Comparison of ENCODE assay signal across 12 cellular contexts in genomic region chr22:20038574-20038973, GRCh38. TPM values are rescaled to one million over a fixed set of nuclear protein-coding genes. Genes with fewer than 3 reads are reported as not detected.
DNase-seq lines count a peak whose midpoint lies in the region; ATAC-seq and TF ChIP-seq lines count a peak whose summit lies in the region.
"Had no signal": no experiment of that assay in that cellular context is flagged by ENCODE, and none has a peak within 500 bp of the region (broad histone marks: within the 10 kb centered on the region; RNA-seq: fewer than 3 reads in every experiment).

No MANE protein-coding gene starts in this region.

- H3K27ac Mint-ChIP-seq in activated B cell treated with CpG ODN at 0.5 μM for 24 hours = peak overlapping the region; percentile 41
- H3K27ac Mint-ChIP-seq in activated naive CD4-positive, alpha-beta T cell treated with anti-CD3 and anti-CD28 coated beads, Interleukin-2, amount 10 ng/mL, durations not matched to agents 7 days and 5 days = no peak overlapping the region

- H3K79me1 ChIP-seq in neuronal stem cell (ENCODE audit: low read depth, low read length) = peaks cover 6% of the 10 kb centered on the region

- H2AK5ac ChIP-seq in neuronal stem cell (ENCODE audit: low read depth, low read length) = no peak overlapping the region

- no CpG with 5 or more reads among the region's 7 CpGs for WGBS in neuronal stem cell (ENCODE audit: extremely low coverage in 2 of 2, insufficient read length in 2 of 2, insufficient replicate concordance in 1 of 2), 2 donors
- 90% methylated on average over 3 of the region's 7 CpGs for WGBS in SK-N-SH (ENCODE audit: low lambda C conversion rate)

- H3F3A ChIP-seq in SK-N-SH (replicated peaks; ENCODE audit: insufficient read depth) = no peaks in the 10 kb centered on the region

- H3K4me3 Mint-ChIP-seq in activated B cell treated with CpG ODN at 0.5 μM for 24 hours = no peak overlapping the region
- no peak overlapping the region for H3K4me3 Mint-ChIP-seq in activated naive CD4-positive, alpha-beta T cell treated with anti-CD3 and anti-CD28 coated beads, Interleukin-2, amount 10 ng/mL, durations not matched to agents 7 days and 5 days

- no peak overlapping the region for H4K8ac ChIP-seq in neuronal stem cell (ENCODE audit: low read depth, low read length)

- peak overlapping the region; percentile 93 for H3K23ac ChIP-seq in neuronal stem cell (ENCODE audit: low read depth, low read length, poor library complexity)

- no peak for ATAC-seq in activated B cell treated with CpG ODN at 0.5 μM for 24 hours (ENCODE audit: low read depth)

- H4K91ac ChIP-seq in neuronal stem cell (ENCODE audit: low read depth, low read length, poor library complexity) = no peak overlapping the region

- H3K4me1 ChIP-seq in BLaER1 (peaks cover 73% of the 10 kb centered on the region), neuronal stem cell (ENCODE audit: control insufficient read depth in 2 of 2, insufficient read depth in 1 of 2, low read depth in 1 of 2, low read length in 2 of 2) (no peaks in the 10 kb centered on the region), SK-N-SH (ENCODE audit: control insufficient read depth in 1 of 2, insufficient read depth in 2 of 2, low read depth in 1 of 2, low read length in 1 of 2) (peaks cover 0 to 4% of the 10 kb centered on the region in 2 experiments; a peak in 1 of 4 replicates)
- H3K4me1 ChIP-seq: HAP-1 had no signal

- H3K36me3 ChIP-seq in BLaER1 (peaks cover 66% of the 10 kb centered on the region), neuronal stem cell (replicated peaks in 1 of 2; ENCODE audit: control insufficient read depth in 2 of 2, insufficient read depth in 2 of 2, low read length in 2 of 2) (peaks cover 0 to 9% of the 10 kb centered on the region in 2 donors), SK-N-SH (replicated peaks in 1 of 2; ENCODE audit: control insufficient read depth in 1 of 2, insufficient read depth in 2 of 2, low read length in 1 of 2) (no peaks in the 10 kb centered on the region)

- TF ChIP-seq EP300 in SK-N-SH (IDR thresholded peaks at IDR 0.05; ENCODE audit: borderline replicate concordance in 1 of 2, low read depth in 1 of 2, low read length in 1 of 2) = no peak

- H3K9ac ChIP-seq in BLaER1 = peak overlapping the region; percentile 66
- no peak overlapping the region for H3K9ac ChIP-seq in neuronal stem cell (ENCODE audit: low read depth, low read length, poor library complexity)
- H3K9ac ChIP-seq in SK-N-SH = no peak overlapping the region

- peak overlapping the region; percentile 48 for H3K18ac ChIP-seq in neuronal stem cell (ENCODE audit: low read length)

- H2AFZ ChIP-seq in neuronal stem cell (ENCODE audit: low read length) = no peak overlapping the region
- H2AFZ ChIP-seq in SK-N-SH (ENCODE audit: low read depth) = no peak overlapping the region

- TF ChIP-seq RAD21 in SK-N-SH (IDR thresholded peaks at IDR 0.05; ENCODE audit: low read length) = no peak

- no peak overlapping the region for H2BK15ac ChIP-seq in neuronal stem cell (ENCODE audit: low read length)

- no peak overlapping the region for H2BK120ac ChIP-seq in neuronal stem cell (ENCODE audit: low read depth, low read length)

- no peak overlapping the region for H2BK5ac ChIP-seq in neuronal stem cell (ENCODE audit: low read length)

- H3K9me3 ChIP-seq in BLaER1 (peaks cover 27% of the 10 kb centered on the region), neuronal stem cell (replicated peaks in 1 of 2; ENCODE audit: control insufficient read depth in 2 of 2, insufficient read depth in 1 of 2, low read depth in 1 of 2, low read length in 2 of 2) (no peaks in the 10 kb centered on the region), SK-N-SH (no peaks in the 10 kb centered on the region)
- H3K9me3 ChIP-seq: HAP-1 had no signal

- H3K27me3 Mint-ChIP-seq in activated B cell treated with CpG ODN at 0.5 μM for 24 hours = no peaks in the 10 kb centered on the region
- H3K27me3 Mint-ChIP-seq in activated naive CD4-positive, alpha-beta T cell treated with anti-CD3 and anti-CD28 coated beads, Interleukin-2, amount 10 ng/mL, durations not matched to agents 7 days and 5 days = no peaks in the 10 kb centered on the region
- H3K27me3 Mint-ChIP-seq: CD4-positive, alpha-beta memory T cell had no signal

- CTCF ChIA-PET in activated B cell treated with CpG ODN at 0.5 μM for 24 hours (lab: Charles Lee) = no interaction called here
- CTCF ChIA-PET in SK-N-SH (lab: Yijun Ruan, JAX) = interaction anchor here (1.7 kb wide), 1 partner anchor 69 kb away, joined by 5 read pairs; no protein-coding TSS in a partner anchor
- CTCF ChIA-PET in activated naive CD4-positive, alpha-beta T cell treated with anti-CD3 and anti-CD28 coated beads, Interleukin-2, amount 10 ng/mL, durations not matched to agents 7 days and 5 days (lab: Charles Lee) = no interaction called here

- no peak for DNase-seq in activated B cell treated with CpG ODN at 0.5 μM for 24 hours
- no peak for DNase-seq in caudate nucleus (lab: John Stamatoyannopoulos, UW)
- DNase-seq in neuronal stem cell (ENCODE audit: low spot score) = no peak
- no peak for DNase-seq in NCI-H1092 treated with DMSO at 0.1 percent for 48 hours (lab: John Stamatoyannopoulos, UW)
- no peak for DNase-seq in SK-N-SH
- no peak for DNase-seq in activated naive CD4-positive, alpha-beta T cell treated with anti-CD3 and anti-CD28 coated beads, Interleukin-2, amount 10 ng/mL, durations not matched to agents 7 days and 5 days
- no peak for DNase-seq in inferior parietal cortex (ENCODE audit: extremely low spot score)
- DNase-seq: CD4-positive, alpha-beta memory T cell; DMS79 had no signal

- H3K27ac ChIP-seq in BLaER1 (peak overlapping the region; percentile 96), caudate nucleus (ENCODE audit: low read depth, low read length) (peak overlapping the region; percentile 77), neuronal stem cell (replicated peaks; ENCODE audit: low read length) (no peak overlapping the region), SK-N-SH (ENCODE audit: low read depth in 2 of 2, low read length in 1 of 2) (no peak overlapping the region)
- H3K27ac ChIP-seq: 22Rv1 had no signal

- H3K79me2 ChIP-seq in SK-N-SH (ENCODE audit: insufficient read depth) = peaks cover 12% of the 10 kb centered on the region; the same call in 1 of the 2 replicates

- no peak overlapping the region for H2BK12ac ChIP-seq in neuronal stem cell (ENCODE audit: low read length)

- H3K4me3 ChIP-seq in BLaER1 = 0 out of 2 replicates have a peak overlapping the region, but pooled peaks have one; percentile 37
- no peak overlapping the region for H3K4me3 ChIP-seq in neuronal stem cell (ENCODE audit: low read length in 2 of 2)
- H3K4me3 ChIP-seq in SK-N-SH (ENCODE audit: low read depth in 2 of 2, low read length in 1 of 2) = no peak overlapping the region
- H3K4me3 ChIP-seq: HAP-1 had no signal

- H3K36me3 Mint-ChIP-seq in activated B cell treated with CpG ODN at 0.5 μM for 24 hours (ENCODE audit: low read depth) = peaks cover 51% of the 10 kb centered on the region
- H3K36me3 Mint-ChIP-seq in activated naive CD4-positive, alpha-beta T cell treated with anti-CD3 and anti-CD28 coated beads, Interleukin-2, amount 10 ng/mL, durations not matched to agents 7 days and 5 days = peaks cover 25% of the 10 kb centered on the region

- intact Hi-C loops in activated B cell treated with CpG ODN at 0.5 μM for 24 hours (cut with micrococcal nuclease) = loop anchor here (2.0 to 5.0 kb wide), 2 partner anchors 68 to 79 kb away; partner anchors contain the start of genes RANBP1 and TRMT2A

- H3K27me3 ChIP-seq in BLaER1 (no peaks in the 10 kb centered on the region), neuronal stem cell (ENCODE audit: control insufficient read depth in 3 of 3, insufficient read depth in 3 of 3, low read depth in 1 of 3, low read length in 3 of 3) (no peaks in the 10 kb centered on the region), SK-N-SH (ENCODE audit: insufficient read depth) (no peaks in the 10 kb centered on the region)

- peaks cover 51% of the 10 kb centered on the region for H3K4me1 Mint-ChIP-seq in activated B cell treated with CpG ODN at 0.5 μM for 24 hours
- peaks cover 5% of the 10 kb centered on the region for H3K4me1 Mint-ChIP-seq in activated naive CD4-positive, alpha-beta T cell treated with anti-CD3 and anti-CD28 coated beads, Interleukin-2, amount 10 ng/mL, durations not matched to agents 7 days and 5 days

- peak overlapping the region; percentile 56 for H3K14ac ChIP-seq in neuronal stem cell (ENCODE audit: low read length)

- POLR2A ChIA-PET in activated B cell treated with CpG ODN at 0.5 μM for 24 hours (lab: Charles Lee) (interaction anchor here (1.8 kb wide), 1 partner anchor 17 kb away, joined by 10 read pairs; the partner anchor contains the start of gene TANGO2), SK-N-SH (lab: Yijun Ruan, JAX) (no interaction called here)

- H3K9me2 ChIP-seq in SK-N-SH = no peaks in the 10 kb centered on the region

- peaks cover 3% of the 10 kb centered on the region for H3K9me3 Mint-ChIP-seq in activated B cell treated with CpG ODN at 0.5 μM for 24 hours
- H3K9me3 Mint-ChIP-seq in activated naive CD4-positive, alpha-beta T cell treated with anti-CD3 and anti-CD28 coated beads, Interleukin-2, amount 10 ng/mL, durations not matched to agents 7 days and 5 days = peaks cover 2% of the 10 kb centered on the region
- H3K9me3 Mint-ChIP-seq: CD4-positive, alpha-beta memory T cell had no signal

- TF ChIP-seq CTCF in activated B cell treated with CpG ODN at 0.5 μM for 24 hours (IDR thresholded peaks at IDR 0.05) (no peak), SK-N-SH (IDR thresholded peaks at IDR 0.05) (no peak)

- H3K4me2 ChIP-seq in BLaER1 = peak overlapping the region; percentile 94
- no peak overlapping the region for H3K4me2 ChIP-seq in neuronal stem cell (ENCODE audit: insufficient read depth, low read length, poor library complexity, severe bottlenecking)
- no peak overlapping the region for H3K4me2 ChIP-seq in SK-N-SH

- H3K4ac ChIP-seq in neuronal stem cell (ENCODE audit: low read length) = no peak overlapping the region

- no peaks in the 10 kb centered on the region for H4K20me1 ChIP-seq in BLaER1
- no peaks in the 10 kb centered on the region for H4K20me1 ChIP-seq in SK-N-SH (ENCODE audit: insufficient read depth)

RNA-seq across cellular contexts. Expression of gene TANGO2, which starts 17.7 kb away (rescaled TPM):
- 46.1 and 47.2 TPM in 2 replicates for total RNA-seq in activated B cell treated with CpG ODN at 0.5 μM for 24 hours
- 4.9 TPM for polyA plus RNA-seq in neuronal stem cell (2013, experiment 1 of 2)
- polyA plus RNA-seq in neuronal stem cell (2013, experiment 2 of 2) = 4.2 TPM
- polyA plus RNA-seq in SK-N-SH (2012; rRNA removed) = 20.7 and 25.5 TPM in 2 replicates
- polyA plus RNA-seq in SK-N-SH (2012; cell fraction: cytosol; rRNA removed) = 10.1 and 15.9 TPM in 2 replicates
- 28.8 and 32.7 TPM in 2 replicates for polyA plus RNA-seq in SK-N-SH (2012; cell fraction: nucleus; rRNA removed)

RNA-seq across cellular contexts. Expression of gene ARVCF, which starts 22.0 kb away (rescaled TPM):
- 2.3 and 6.5 TPM in 2 replicates for total RNA-seq in activated B cell treated with CpG ODN at 0.5 μM for 24 hours
- 35.3 TPM for polyA plus RNA-seq in neuronal stem cell (2013, experiment 1 of 2)
- polyA plus RNA-seq in neuronal stem cell (2013, experiment 2 of 2) = 32.4 TPM
- polyA plus RNA-seq in SK-N-SH (2012; rRNA removed) = 27.4 and 33.0 TPM in 2 replicates
- 8.7 and 26.7 TPM in 2 replicates for polyA plus RNA-seq in SK-N-SH (2012; cell fraction: cytosol; rRNA removed)
- polyA plus RNA-seq in SK-N-SH (2012; cell fraction: nucleus; rRNA removed) = 105 and 141 TPM in 2 replicates

RNA-seq across cellular contexts. Expression of gene DGCR8, which starts 41.5 kb away (rescaled TPM):
- total RNA-seq in activated B cell treated with CpG ODN at 0.5 μM for 24 hours = 34.6 and 35.5 TPM in 2 replicates
- 16.3 TPM for polyA plus RNA-seq in neuronal stem cell (2013, experiment 1 of 2)
- polyA plus RNA-seq in neuronal stem cell (2013, experiment 2 of 2) = 16.3 TPM
- polyA plus RNA-seq in SK-N-SH (2012; rRNA removed) = 23.9 and 26.5 TPM in 2 replicates
- 15.0 and 15.8 TPM in 2 replicates for polyA plus RNA-seq in SK-N-SH (2012; cell fraction: cytosol; rRNA removed)
- polyA plus RNA-seq in SK-N-SH (2012; cell fraction: nucleus; rRNA removed) = 107 and 117 TPM in 2 replicates

Comparison
In these comparisons a context has a peak if more than half of its experiments do, and no peak if none do; other contexts are left out.
1. H3K27ac ChIP-seq: peak in BLaER1 (single experiment) and caudate nucleus (single experiment); none in neuronal stem cell (single experiment) and SK-N-SH (0 of 2).